ENCODE assay signal across 30 cellular contexts in genomic region chr14:38704220-38704619, GRCh38.
"Had no signal": no experiment of that assay in that cellular context is flagged by ENCODE, and none has a peak within 500 bp of the region (broad histone marks: within the 10 kb centered on the region; RNA-seq: fewer than 3 reads in every experiment).

No MANE protein-coding gene starts in this region.

- H3K27ac Mint-ChIP-seq: naive thymus-derived CD8-positive, alpha-beta T cell; natural killer cell treated with Interleukin-12 subunit alpha and Interleukin-12 subunit beta and Interleukin-15 and Interleukin-18, amount 100 ng/mL, for 72 hours; nephron progenitor cell; progenitor cell of endocrine pancreas; stimulated activated memory B cell treated with anti-CD40 and anti-IgM and Interleukin-4, amounts not matched to agents 10 μg/mL and 1 μg/mL and 100 μg/mL, for 72 hours; stimulated activated naive CD8-positive, alpha-beta T cell treated with anti-CD3 and anti-CD28 coated beads, Interleukin-15, amount 100 ng/mL, for 72 hours; type B pancreatic cell had no signal

- H3K36me3 ChIP-seq: neutrophil, pancreas, right lobe of liver, sigmoid colon, suprapubic skin, tibial artery, transverse colon, upper lobe of right lung, uterus had no signal

- H3K4me1 ChIP-seq: pancreas, psoas muscle, right lobe of liver, sigmoid colon, suprapubic skin, testis, tibial artery, transverse colon, upper lobe of right lung, uterus had no signal

- H3K9me3 Mint-ChIP-seq: nephron progenitor cell, type B pancreatic cell had no signal

- H3K27me3 Mint-ChIP-seq: natural killer cell treated with Interleukin-12 subunit alpha and Interleukin-12 subunit beta and Interleukin-15 and Interleukin-18, amount 100 ng/mL, for 72 hours; progenitor cell of endocrine pancreas; stimulated activated memory B cell treated with anti-CD40 and anti-IgM and Interleukin-4, amounts not matched to agents 10 μg/mL and 1 μg/mL and 100 μg/mL, for 72 hours; stimulated activated naive CD8-positive, alpha-beta T cell treated with anti-CD3 and anti-CD28 coated beads, Interleukin-15, amount 100 ng/mL, for 72 hours; type B pancreatic cell had no signal

- H3K4me1 Mint-ChIP-seq: naive thymus-derived CD8-positive, alpha-beta T cell; nephron progenitor cell; neural crest cell; stimulated activated memory B cell treated with anti-CD40 and anti-IgM and Interleukin-4, amounts not matched to agents 10 μg/mL and 1 μg/mL and 100 μg/mL, for 72 hours had no signal

- H3K4me3 Mint-ChIP-seq: naive thymus-derived CD8-positive, alpha-beta T cell; natural killer cell treated with Interleukin-12 subunit alpha and Interleukin-12 subunit beta and Interleukin-15 and Interleukin-18, amount 100 ng/mL, for 72 hours; nephron progenitor cell; neural crest cell; stimulated activated memory B cell treated with anti-CD40 and anti-IgM and Interleukin-4, amounts not matched to agents 10 μg/mL and 1 μg/mL and 100 μg/mL, for 72 hours; stimulated activated naive CD8-positive, alpha-beta T cell treated with anti-CD3 and anti-CD28 coated beads, Interleukin-15, amount 100 ng/mL, for 72 hours; type B pancreatic cell had no signal

- H3K27me3 ChIP-seq: neutrophil, pancreas, right lobe of liver, sigmoid colon, suprapubic skin, testis, tibial artery, transverse colon, upper lobe of right lung, uterus had no signal

- DNase-seq: naive thymus-derived CD8-positive, alpha-beta T cell; nephron progenitor cell; nucleus accumbens; pancreas; psoas muscle; right cardiac atrium; right lobe of liver; sigmoid colon; small intestine; stimulated activated CD4-positive, alpha-beta T cell treated with anti-CD3 and anti-CD28 coated beads, Interleukin-12 subunit alpha, Interleukin-12 subunit beta, amount 100 ng/mL, for 4 hours; stimulated activated CD4-positive, alpha-beta T cell treated with anti-CD3 and anti-CD28 coated beads, Interleukin-1b, Interleukin-23, amount 100 ng/mL, for 48 hours; stimulated activated CD4-positive, alpha-beta T cell treated with anti-CD3 and anti-CD28 coated beads, Interleukin-4, amount 100 ng/mL, for 1 hour; stimulated activated CD4-positive, alpha-beta T cell treated with anti-CD3 and anti-CD28 coated beads, Interleukin-4, amount 100 ng/mL, for 4 hours; stimulated activated CD8-positive, alpha-beta memory T cell treated with anti-CD3 and anti-CD28 coated beads, Interleukin-4, amount 100 ng/mL, for 48 hours; stimulated activated naive CD4-positive, alpha-beta T cell; stimulated activated naive CD8-positive, alpha-beta T cell treated with anti-CD3 and anti-CD28 coated beads, Interleukin-15, amount 100 ng/mL, for 72 hours; stimulated activated naive CD8-positive, alpha-beta T cell treated with anti-CD3 and anti-CD28 coated beads, Interleukin-15, Interleukin-2, amounts not matched to agents 100 U/mL and 50 U/mL, for 24 hours; substantia nigra; testis; tibial artery; transverse colon; upper lobe of right lung; uterus had no signal

- H3K36me3 Mint-ChIP-seq: naive thymus-derived CD8-positive, alpha-beta T cell; natural killer cell treated with Interleukin-12 subunit alpha and Interleukin-12 subunit beta and Interleukin-15 and Interleukin-18, amount 100 ng/mL, for 72 hours; stimulated activated memory B cell treated with anti-CD40 and anti-IgM and Interleukin-4, amounts not matched to agents 10 μg/mL and 1 μg/mL and 100 μg/mL, for 72 hours; type B pancreatic cell had no signal

- H3K4me3 ChIP-seq: pancreas, psoas muscle, right lobe of liver, sigmoid colon, suprapubic skin, testis, tibial artery, transverse colon, upper lobe of right lung, uterus had no signal

- H3K9me3 ChIP-seq: neutrophil, pancreas, psoas muscle, right lobe of liver, sigmoid colon, suprapubic skin, testis, tibial artery, transverse colon, upper lobe of right lung, uterus had no signal

- H3K27ac ChIP-seq: neutrophil, pancreas, psoas muscle, right lobe of liver, sigmoid colon, suprapubic skin, testis, tibial artery, transverse colon, upper lobe of right lung, uterus had no signal
